ENCODE assay signal across 8 cellular contexts in the genomic region with DNA sequence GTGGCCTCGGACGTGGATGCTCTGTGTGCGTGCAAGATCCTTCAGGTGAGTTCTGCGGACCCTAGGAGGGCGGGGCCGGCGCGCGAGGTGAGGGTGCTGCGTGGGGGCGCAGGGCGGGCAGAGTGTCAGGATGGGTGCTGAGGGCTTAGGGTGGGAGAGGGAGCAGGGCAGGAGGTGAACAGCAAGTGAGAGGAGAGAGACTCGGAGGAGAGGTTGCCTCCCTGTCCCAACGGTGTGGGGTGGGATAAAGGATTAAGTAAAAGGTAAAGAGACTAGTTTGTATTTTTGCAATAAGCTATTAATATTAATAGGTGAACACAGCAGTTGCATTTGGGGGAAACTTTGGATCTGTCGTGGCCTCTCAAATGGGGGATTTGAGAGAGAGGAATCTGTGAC. TPM values are rescaled to one million over a fixed set of nuclear protein-coding genes. Genes with fewer than 3 reads are reported as not detected.
DNase-seq lines count a peak whose midpoint lies in the region; ATAC-seq and TF ChIP-seq lines count a peak whose summit lies in the region.

No MANE protein-coding gene starts in this region.

- H3K4me3 ChIP-seq in GM23248, result peak overlapping the region; percentile 83

- H3K36me3 ChIP-seq in GM23248 (ENCODE audit: low read depth), result no peaks in the 10 kb centered on the region

- peaks cover 17% of the 10 kb centered on the region for H3K36me3 Mint-ChIP-seq in activated naive CD8-positive, alpha-beta T cell treated with anti-CD3 and anti-CD28 coated beads, Interleukin-2, amount 10 ng/mL, durations not matched to agents 7 days and 5 days
- peaks cover 2% of the 10 kb centered on the region for H3K36me3 Mint-ChIP-seq in memory B cell

- no peak for TF ChIP-seq CTCF in 22Rv1 (IDR thresholded peaks at IDR 0.05)

- peak overlapping the region; percentile 97 for H3K27ac Mint-ChIP-seq in activated naive CD8-positive, alpha-beta T cell treated with anti-CD3 and anti-CD28 coated beads, Interleukin-2, amount 10 ng/mL, durations not matched to agents 7 days and 5 days
- H3K27ac Mint-ChIP-seq in memory B cell, result no peak overlapping the region

- H3K9me2 ChIP-seq in GM23248 (ENCODE audit: insufficient read depth), result no peaks in the 10 kb centered on the region

- peak overlapping the region; percentile 100 for H3K4me3 Mint-ChIP-seq in activated naive CD8-positive, alpha-beta T cell treated with anti-CD3 and anti-CD28 coated beads, Interleukin-2, amount 10 ng/mL, durations not matched to agents 7 days and 5 days
- peak overlapping the region; percentile 97 for H3K4me3 Mint-ChIP-seq in memory B cell

- POLR2A ChIA-PET in activated naive CD8-positive, alpha-beta T cell treated with anti-CD3 and anti-CD28 coated beads, Interleukin-2, amount 10 ng/mL, durations not matched to agents 7 days and 5 days (lab: Charles Lee), result interaction anchor here (0.6 to 2.3 kb wide), 9 partner anchors 32 to 336 kb away, joined by 3 to 16 read pairs (median 4); a partner anchor contains a TSS

- H4K20me1 ChIP-seq in GM23248 (ENCODE audit: insufficient read depth), result peaks cover 4% of the 10 kb centered on the region; the same call in 1 of the 2 replicates

- in situ Hi-C loops in GM23248 (cut with MboI), result no loop called here

- H2AFZ ChIP-seq in GM23248, result peak overlapping the region; percentile 90

- DNase-seq in GM23248 (no peak), memory B cell (ENCODE audit: low spot score in 2 of 2) (no peak), ureter (ENCODE audit: low spot score) (no peak), UCSD-AML1 (lab: John Stamatoyannopoulos, UW; ENCODE audit: unreplicated experiment) (no peak)
- no peak for DNase-seq in activated naive CD8-positive, alpha-beta T cell treated with anti-CD3 and anti-CD28 coated beads, Interleukin-2, amount 10 ng/mL, durations not matched to agents 7 days and 5 days
- no peak for DNase-seq in effector CD4-positive, alpha-beta T cell

- H3K79me2 ChIP-seq in GM23248 (ENCODE audit: insufficient read depth), result peaks cover 49% of the 10 kb centered on the region

- H3K27ac ChIP-seq in 22Rv1 (peak overlapping the region; percentile 90), GM23248 (no peak overlapping the region)

- peaks cover 21% of the 10 kb centered on the region for H3K4me1 ChIP-seq in GM23248 (ENCODE audit: insufficient read depth)

- no peak for ATAC-seq in activated naive CD8-positive, alpha-beta T cell treated with anti-CD3 and anti-CD28 coated beads, Interleukin-2, amount 10 ng/mL, durations not matched to agents 7 days and 5 days (ENCODE audit: low read depth)
- ATAC-seq in memory B cell (ENCODE audit: low read depth) (no peak), GM21825 (IDR thresholded peaks at IDR 0.05; ENCODE audit: unreplicated experiment) (no peak)

- H3K27me3 Mint-ChIP-seq in activated naive CD8-positive, alpha-beta T cell treated with anti-CD3 and anti-CD28 coated beads, Interleukin-2, amount 10 ng/mL, durations not matched to agents 7 days and 5 days, result no peaks in the 10 kb centered on the region
- no peaks in the 10 kb centered on the region for H3K27me3 Mint-ChIP-seq in memory B cell

- H3K9ac ChIP-seq in GM23248, result peak overlapping the region; percentile 93

- WGBS in GM23248 (ENCODE audit: low coverage in 1 of 2, low lambda C conversion rate in 2 of 2, missing lambda C conversion rate in 2 of 2), 2 experiments, result 1 to 6% methylated on average over 2 to 15 of the region's 15 CpGs

- no peaks in the 10 kb centered on the region for H3K9me3 Mint-ChIP-seq in activated naive CD8-positive, alpha-beta T cell treated with anti-CD3 and anti-CD28 coated beads, Interleukin-2, amount 10 ng/mL, durations not matched to agents 7 days and 5 days
- H3K9me3 Mint-ChIP-seq in memory B cell, result no peaks in the 10 kb centered on the region

- H3K4me1 Mint-ChIP-seq in activated naive CD8-positive, alpha-beta T cell treated with anti-CD3 and anti-CD28 coated beads, Interleukin-2, amount 10 ng/mL, durations not matched to agents 7 days and 5 days, result peaks cover 35% of the 10 kb centered on the region
- peaks cover 24% of the 10 kb centered on the region for H3K4me1 Mint-ChIP-seq in memory B cell

- H3K27me3 ChIP-seq in GM23248 (replicated peaks; ENCODE audit: insufficient read depth), result no peaks in the 10 kb centered on the region

- H3F3A ChIP-seq in GM23248 (ENCODE audit: insufficient read depth), result peaks cover 16% of the 10 kb centered on the region; the same call in 1 of the 2 replicates

- H3K4me2 ChIP-seq in GM23248 (ENCODE audit: unreplicated experiment), result peak overlapping the region; percentile 56

- no peaks in the 10 kb centered on the region for H3K9me3 ChIP-seq in GM23248 (ENCODE audit: low read depth)

RNA-seq across cellular contexts. Expression of a gene that starts 0.5 kb away (rescaled TPM):
- total RNA-seq in GM23248 (2014; rRNA removed; shearing (Covaris generic)), result 9.5 TPM in 2 replicates
- 10.1 and 10.6 TPM in 2 replicates for polyA plus RNA-seq in GM23248 (2016; fragmentation: Nextera tagmentation; extraction: Ambion mirVana)
- 10 to 100 TPM; 54.2 to 56.1 TPM for total RNA-seq in activated naive CD8-positive, alpha-beta T cell treated with anti-CD3 and anti-CD28 coated beads, Interleukin-2, amount 10 ng/mL, durations not matched to agents 7 days and 5 days
- 1.1 TPM for total RNA-seq in ureter

RNA-seq across cellular contexts. Expression of a gene that starts 1.2 kb away (rescaled TPM):
- total RNA-seq in GM23248 (2014; rRNA removed; shearing (Covaris generic)), result 55.2 and 61.2 TPM in 2 replicates
- 113 and 117 TPM in 2 replicates for polyA plus RNA-seq in GM23248 (2016; fragmentation: Nextera tagmentation; extraction: Ambion mirVana)
- total RNA-seq in activated naive CD8-positive, alpha-beta T cell treated with anti-CD3 and anti-CD28 coated beads, Interleukin-2, amount 10 ng/mL, durations not matched to agents 7 days and 5 days, result 10 to 100 TPM; 58.2 to 68.7 TPM
- 47.6 TPM for total RNA-seq in ureter

RNA-seq across cellular contexts. Expression of a gene that starts 32.7 kb away (rescaled TPM):
- total RNA-seq in GM23248 (2014; rRNA removed; shearing (Covaris generic)), result 14.4 and 15.0 TPM in 2 replicates
- 21.3 and 22.8 TPM in 2 replicates for polyA plus RNA-seq in GM23248 (2016; fragmentation: Nextera tagmentation; extraction: Ambion mirVana)
- total RNA-seq in activated naive CD8-positive, alpha-beta T cell treated with anti-CD3 and anti-CD28 coated beads, Interleukin-2, amount 10 ng/mL, durations not matched to agents 7 days and 5 days, result 10 to 100 TPM; 42.2 to 47.4 TPM
- 31.5 TPM for total RNA-seq in ureter

RNA-seq across cellular contexts. Expression of a gene that starts 44.0 kb away (rescaled TPM):
- not detected in 2 replicates for total RNA-seq in GM23248 (2014; rRNA removed; shearing (Covaris generic))
- polyA plus RNA-seq in GM23248 (2016; fragmentation: Nextera tagmentation; extraction: Ambion mirVana), result not detected in 2 replicates
- not detected for total RNA-seq in activated naive CD8-positive, alpha-beta T cell treated with anti-CD3 and anti-CD28 coated beads, Interleukin-2, amount 10 ng/mL, durations not matched to agents 7 days and 5 days
- 38.9 TPM for total RNA-seq in ureter

RNA-seq across cellular contexts. Expression of a gene that starts 47.8 kb away (rescaled TPM):
- total RNA-seq in GM23248 (2014; rRNA removed; shearing (Covaris generic)), result 27.3 and 37.6 TPM in 2 replicates
- polyA plus RNA-seq in GM23248 (2016; fragmentation: Nextera tagmentation; extraction: Ambion mirVana), result 80.8 and 81.9 TPM in 2 replicates
- 10 to 100 TPM; 22.0 to 23.6 TPM for total RNA-seq in activated naive CD8-positive, alpha-beta T cell treated with anti-CD3 and anti-CD28 coated beads, Interleukin-2, amount 10 ng/mL, durations not matched to agents 7 days and 5 days
- 35.4 TPM for total RNA-seq in ureter
